In the genomic region with DNA sequence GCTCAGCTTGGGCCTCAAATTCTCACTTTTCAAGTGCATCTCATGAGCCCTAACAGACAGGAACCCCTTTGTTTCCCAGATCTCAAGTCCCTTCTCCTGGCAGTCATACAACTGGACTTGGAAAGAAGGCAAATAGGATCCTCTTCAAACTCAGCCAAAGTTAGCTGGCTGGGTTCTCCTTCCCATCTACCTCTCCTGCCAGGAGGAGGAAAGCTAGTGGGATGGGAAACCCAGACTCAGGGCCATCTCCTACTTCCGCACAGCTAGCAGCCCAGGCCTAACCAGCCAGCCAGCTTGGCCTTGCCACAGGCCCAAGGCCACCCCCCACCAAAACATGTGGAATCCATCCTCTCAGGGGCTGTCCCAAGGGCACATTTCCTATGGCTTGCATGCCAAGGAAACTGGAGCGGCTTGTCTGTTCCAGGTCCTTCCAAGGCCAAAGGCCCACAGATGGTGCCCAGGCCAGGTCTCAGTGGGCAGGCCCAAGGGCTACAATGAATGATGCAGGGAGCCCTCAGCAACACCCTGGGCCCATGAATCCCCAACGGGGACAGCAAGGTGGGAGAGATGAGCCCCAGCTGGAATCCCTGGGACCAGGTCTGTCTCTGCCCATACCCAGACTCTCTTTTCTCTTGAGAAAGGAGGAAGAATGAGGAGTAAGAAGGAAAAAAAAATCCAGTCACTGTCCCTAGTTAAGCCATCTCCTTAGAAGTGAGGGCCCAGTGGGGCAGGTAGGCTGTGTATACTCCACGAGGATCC, we compare ENCODE assay signal across 1 cellular context.
TF ChIP-seq lines count a peak whose summit lies in the region.

No MANE protein-coding gene starts in this region.

TF ChIP-seq in GM23338, 12 proteins besides CTCF, POLR2A, EP300 and RAD21:
- TF ChIP-seq, protein P1, sequence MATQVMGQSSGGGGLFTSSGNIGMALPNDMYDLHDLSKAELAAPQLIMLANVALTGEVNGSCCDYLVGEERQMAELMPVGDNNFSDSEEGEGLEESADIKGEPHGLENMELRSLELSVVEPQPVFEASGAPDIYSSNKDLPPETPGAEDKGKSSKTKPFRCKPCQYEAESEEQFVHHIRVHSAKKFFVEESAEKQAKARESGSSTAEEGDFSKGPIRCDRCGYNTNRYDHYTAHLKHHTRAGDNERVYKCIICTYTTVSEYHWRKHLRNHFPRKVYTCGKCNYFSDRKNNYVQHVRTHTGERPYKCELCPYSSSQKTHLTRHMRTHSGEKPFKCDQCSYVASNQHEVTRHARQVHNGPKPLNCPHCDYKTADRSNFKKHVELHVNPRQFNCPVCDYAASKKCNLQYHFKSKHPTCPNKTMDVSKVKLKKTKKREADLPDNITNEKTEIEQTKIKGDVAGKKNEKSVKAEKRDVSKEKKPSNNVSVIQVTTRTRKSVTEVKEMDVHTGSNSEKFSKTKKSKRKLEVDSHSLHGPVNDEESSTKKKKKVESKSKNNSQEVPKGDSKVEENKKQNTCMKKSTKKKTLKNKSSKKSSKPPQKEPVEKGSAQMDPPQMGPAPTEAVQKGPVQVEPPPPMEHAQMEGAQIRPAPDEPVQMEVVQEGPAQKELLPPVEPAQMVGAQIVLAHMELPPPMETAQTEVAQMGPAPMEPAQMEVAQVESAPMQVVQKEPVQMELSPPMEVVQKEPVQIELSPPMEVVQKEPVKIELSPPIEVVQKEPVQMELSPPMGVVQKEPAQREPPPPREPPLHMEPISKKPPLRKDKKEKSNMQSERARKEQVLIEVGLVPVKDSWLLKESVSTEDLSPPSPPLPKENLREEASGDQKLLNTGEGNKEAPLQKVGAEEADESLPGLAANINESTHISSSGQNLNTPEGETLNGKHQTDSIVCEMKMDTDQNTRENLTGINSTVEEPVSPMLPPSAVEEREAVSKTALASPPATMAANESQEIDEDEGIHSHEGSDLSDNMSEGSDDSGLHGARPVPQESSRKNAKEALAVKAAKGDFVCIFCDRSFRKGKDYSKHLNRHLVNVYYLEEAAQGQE (IDR thresholded peaks at IDR 0.05; ENCODE audit: unreplicated experiment), result no peak
- TF ChIP-seq JUNB (IDR thresholded peaks at IDR 0.05; ENCODE audit: unreplicated experiment) (no peak), STAT1 (IDR thresholded peaks at IDR 0.05; ENCODE audit: unreplicated experiment) (no peak), ZNF331 (CRISPR knock-in tag; IDR thresholded peaks at IDR 0.05; ENCODE audit: low read depth) (no peak), CREB1 (CRISPR knock-in tag; IDR thresholded peaks at IDR 0.05; ENCODE audit: low read depth) (no peak), EZH2 (IDR thresholded peaks at IDR 0.05; ENCODE audit: low read depth, unreplicated experiment) (no peak), ZNF114 (CRISPR knock-in tag; IDR thresholded peaks at IDR 0.05) (no peak), EZH2phosphoT487 (IDR thresholded peaks at IDR 0.05; ENCODE audit: unreplicated experiment) (no peak), POLR2AphosphoS5 (IDR thresholded peaks at IDR 0.05; ENCODE audit: low read depth) (no peak), NANOG (IDR thresholded peaks at IDR 0.05; ENCODE audit: borderline replicate concordance) (no peak)
- TF ChIP-seq, protein P2, sequence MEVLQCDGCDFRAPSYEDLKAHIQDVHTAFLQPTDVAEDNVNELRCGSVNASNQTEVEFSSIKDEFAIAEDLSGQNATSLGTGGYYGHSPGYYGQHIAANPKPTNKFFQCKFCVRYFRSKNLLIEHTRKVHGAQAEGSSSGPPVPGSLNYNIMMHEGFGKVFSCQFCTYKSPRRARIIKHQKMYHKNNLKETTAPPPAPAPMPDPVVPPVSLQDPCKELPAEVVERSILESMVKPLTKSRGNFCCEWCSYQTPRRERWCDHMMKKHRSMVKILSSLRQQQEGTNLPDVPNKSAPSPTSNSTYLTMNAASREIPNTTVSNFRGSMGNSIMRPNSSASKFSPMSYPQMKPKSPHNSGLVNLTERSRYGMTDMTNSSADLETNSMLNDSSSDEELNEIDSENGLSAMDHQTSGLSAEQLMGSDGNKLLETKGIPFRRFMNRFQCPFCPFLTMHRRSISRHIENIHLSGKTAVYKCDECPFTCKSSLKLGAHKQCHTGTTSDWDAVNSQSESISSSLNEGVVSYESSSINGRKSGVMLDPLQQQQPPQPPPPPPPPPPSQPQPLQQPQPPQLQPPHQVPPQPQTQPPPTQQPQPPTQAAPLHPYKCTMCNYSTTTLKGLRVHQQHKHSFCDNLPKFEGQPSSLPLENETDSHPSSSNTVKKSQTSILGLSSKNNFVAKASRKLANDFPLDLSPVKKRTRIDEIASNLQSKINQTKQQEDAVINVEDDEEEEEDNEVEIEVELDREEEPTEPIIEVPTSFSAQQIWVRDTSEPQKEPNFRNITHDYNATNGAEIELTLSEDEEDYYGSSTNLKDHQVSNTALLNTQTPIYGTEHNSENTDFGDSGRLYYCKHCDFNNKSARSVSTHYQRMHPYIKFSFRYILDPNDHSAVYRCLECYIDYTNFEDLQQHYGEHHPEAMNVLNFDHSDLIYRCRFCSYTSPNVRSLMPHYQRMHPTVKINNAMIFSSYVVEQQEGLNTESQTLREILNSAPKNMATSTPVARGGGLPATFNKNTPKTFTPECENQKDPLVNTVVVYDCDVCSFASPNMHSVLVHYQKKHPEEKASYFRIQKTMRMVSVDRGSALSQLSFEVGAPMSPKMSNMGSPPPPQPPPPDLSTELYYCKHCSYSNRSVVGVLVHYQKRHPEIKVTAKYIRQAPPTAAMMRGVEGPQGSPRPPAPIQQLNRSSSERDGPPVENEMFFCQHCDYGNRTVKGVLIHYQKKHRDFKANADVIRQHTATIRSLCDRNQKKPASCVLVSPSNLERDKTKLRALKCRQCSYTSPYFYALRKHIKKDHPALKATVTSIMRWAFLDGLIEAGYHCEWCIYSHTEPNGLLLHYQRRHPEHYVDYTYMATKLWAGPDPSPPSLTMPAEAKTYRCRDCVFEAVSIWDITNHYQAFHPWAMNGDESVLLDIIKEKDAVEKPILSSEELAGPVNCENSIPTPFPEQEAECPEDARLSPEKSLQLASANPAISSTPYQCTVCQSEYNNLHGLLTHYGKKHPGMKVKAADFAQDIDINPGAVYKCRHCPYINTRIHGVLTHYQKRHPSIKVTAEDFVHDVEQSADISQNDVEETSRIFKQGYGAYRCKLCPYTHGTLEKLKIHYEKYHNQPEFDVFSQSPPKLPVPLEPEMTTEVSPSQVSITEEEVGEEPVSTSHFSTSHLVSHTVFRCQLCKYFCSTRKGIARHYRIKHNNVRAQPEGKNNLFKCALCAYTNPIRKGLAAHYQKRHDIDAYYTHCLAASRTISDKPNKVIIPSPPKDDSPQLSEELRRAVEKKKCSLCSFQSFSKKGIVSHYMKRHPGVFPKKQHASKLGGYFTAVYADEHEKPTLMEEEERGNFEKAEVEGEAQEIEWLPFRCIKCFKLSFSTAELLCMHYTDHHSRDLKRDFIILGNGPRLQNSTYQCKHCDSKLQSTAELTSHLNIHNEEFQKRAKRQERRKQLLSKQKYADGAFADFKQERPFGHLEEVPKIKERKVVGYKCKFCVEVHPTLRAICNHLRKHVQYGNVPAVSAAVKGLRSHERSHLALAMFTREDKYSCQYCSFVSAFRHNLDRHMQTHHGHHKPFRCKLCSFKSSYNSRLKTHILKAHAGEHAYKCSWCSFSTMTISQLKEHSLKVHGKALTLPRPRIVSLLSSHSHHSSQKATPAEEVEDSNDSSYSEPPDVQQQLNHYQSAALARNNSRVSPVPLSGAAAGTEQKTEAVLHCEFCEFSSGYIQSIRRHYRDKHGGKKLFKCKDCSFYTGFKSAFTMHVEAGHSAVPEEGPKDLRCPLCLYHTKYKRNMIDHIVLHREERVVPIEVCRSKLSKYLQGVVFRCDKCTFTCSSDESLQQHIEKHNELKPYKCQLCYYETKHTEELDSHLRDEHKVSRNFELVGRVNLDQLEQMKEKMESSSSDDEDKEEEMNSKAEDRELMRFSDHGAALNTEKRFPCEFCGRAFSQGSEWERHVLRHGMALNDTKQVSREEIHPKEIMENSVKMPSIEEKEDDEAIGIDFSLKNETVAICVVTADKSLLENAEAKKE (CRISPR knock-in tag; IDR thresholded peaks at IDR 0.05), result no peak
- TF ChIP-seq, protein P3, sequence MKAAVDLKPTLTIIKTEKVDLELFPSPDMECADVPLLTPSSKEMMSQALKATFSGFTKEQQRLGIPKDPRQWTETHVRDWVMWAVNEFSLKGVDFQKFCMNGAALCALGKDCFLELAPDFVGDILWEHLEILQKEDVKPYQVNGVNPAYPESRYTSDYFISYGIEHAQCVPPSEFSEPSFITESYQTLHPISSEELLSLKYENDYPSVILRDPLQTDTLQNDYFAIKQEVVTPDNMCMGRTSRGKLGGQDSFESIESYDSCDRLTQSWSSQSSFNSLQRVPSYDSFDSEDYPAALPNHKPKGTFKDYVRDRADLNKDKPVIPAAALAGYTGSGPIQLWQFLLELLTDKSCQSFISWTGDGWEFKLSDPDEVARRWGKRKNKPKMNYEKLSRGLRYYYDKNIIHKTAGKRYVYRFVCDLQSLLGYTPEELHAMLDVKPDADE (IDR thresholded peaks at IDR 0.05), result no peak
